In genomic region chr1:42114229-42114628, GRCh38 we compare ENCODE assay signal across 1 cellular context.
TF ChIP-seq lines count a peak whose summit lies in the region.

No MANE protein-coding gene starts in this region.

TF ChIP-seq in GM23338, 12 proteins besides CTCF, POLR2A, EP300 and RAD21 (continued from another document):
- TF ChIP-seq ZNF462 (CRISPR knock-in tag; IDR thresholded peaks at IDR 0.05) (no peak), JUNB (IDR thresholded peaks at IDR 0.05; ENCODE audit: unreplicated experiment) (no peak), ETS1 (IDR thresholded peaks at IDR 0.05) (no peak), POLR2AphosphoS5 (IDR thresholded peaks at IDR 0.05; ENCODE audit: low read depth) (no peak), ZNF114 (CRISPR knock-in tag; IDR thresholded peaks at IDR 0.05) (no peak), EZH2phosphoT487 (IDR thresholded peaks at IDR 0.05; ENCODE audit: unreplicated experiment) (no peak), STAT1 (IDR thresholded peaks at IDR 0.05; ENCODE audit: unreplicated experiment) (no peak)
